In the genomic region with DNA sequence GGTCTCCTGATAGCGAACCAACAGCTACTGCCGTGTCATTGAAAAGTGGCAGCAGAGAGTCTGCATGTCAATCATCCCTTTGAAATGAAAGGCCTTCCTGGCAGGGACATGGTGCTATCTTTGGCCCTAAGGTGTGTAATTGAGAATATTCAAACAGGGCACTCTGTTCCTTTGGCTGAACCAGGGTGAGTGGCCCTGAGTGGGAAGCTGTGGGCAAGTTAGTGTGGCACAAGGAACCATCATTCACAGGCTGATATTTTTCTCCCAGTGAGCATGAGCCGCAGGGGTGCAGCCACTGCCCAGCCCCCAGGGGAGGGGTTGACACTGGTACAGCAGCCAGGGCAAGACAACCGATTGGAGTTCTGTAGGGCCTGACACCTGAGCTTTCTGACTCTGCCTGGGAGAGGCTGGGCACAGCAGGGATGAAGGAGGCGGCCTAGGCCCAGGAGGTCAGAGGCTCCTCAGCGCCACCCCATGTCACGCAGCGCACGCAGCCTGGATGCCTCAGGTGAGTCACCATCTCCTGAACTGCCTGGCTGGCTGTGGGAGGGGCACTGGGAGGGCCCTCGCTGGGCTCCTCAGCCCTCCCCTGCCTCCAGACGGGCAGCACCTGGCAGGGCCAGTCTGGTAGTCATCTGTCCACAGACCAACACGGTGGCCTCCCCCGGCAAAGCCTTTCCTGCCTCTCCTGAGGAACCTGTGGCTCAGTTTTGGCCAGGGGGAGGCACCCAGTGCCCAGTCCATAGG, we compare ENCODE assay signal across 8 cellular contexts. TPM values are rescaled to one million over a fixed set of nuclear protein-coding genes. Genes with fewer than 3 reads are reported as not detected.
DNase-seq lines count a peak whose midpoint lies in the region; ATAC-seq, FAIRE-seq and TF ChIP-seq lines count a peak whose summit lies in the region.
"Had no signal": no experiment of that assay in that cellular context is flagged by ENCODE, and none has a peak within 500 bp of the region (broad histone marks: within the 10 kb centered on the region; RNA-seq: fewer than 3 reads in every experiment).

No MANE protein-coding gene starts in this region.

- H3K4me1 Mint-ChIP-seq in stimulated activated naive B cell treated with anti-CD40 and anti-IgM and Interleukin-4, amounts not matched to agents 10 μg/mL and 1 μg/mL and 100 μg/mL, for 72 hours: peaks cover 24 to 36% of the 10 kb centered on the region in 2 donors

- H3K27ac ChIP-seq in hepatocyte: peak overlapping the region; percentile 70

- peaks cover 29% of the 10 kb centered on the region for H3K79me2 ChIP-seq in hepatocyte

- FAIRE-seq in HTR-8/SVneo (lab: Jason Lieb, UNC) (peak; percentile 49), RCC 7860 (lab: Jason Lieb, UNC) (peak; percentile 68)

- no peaks in the 10 kb centered on the region for H3K9me2 ChIP-seq in hepatocyte (replicated peaks; ENCODE audit: insufficient read depth)

- H3K4me2 ChIP-seq in hepatocyte: no peak overlapping the region

- H2AFZ ChIP-seq in hepatocyte: no peak overlapping the region

- TF ChIP-seq CTCF in hepatocyte (IDR thresholded peaks at IDR 0.05; ENCODE audit: poor library complexity): no peak

- H3K4me3 Mint-ChIP-seq in stimulated activated naive B cell treated with anti-CD40 and anti-IgM and Interleukin-4, amounts not matched to agents 10 μg/mL and 1 μg/mL and 100 μg/mL, for 72 hours: no peak overlapping the region

- no peaks in the 10 kb centered on the region for H3K27me3 Mint-ChIP-seq in stimulated activated naive B cell treated with anti-CD40 and anti-IgM and Interleukin-4, amounts not matched to agents 10 μg/mL and 1 μg/mL and 100 μg/mL, for 72 hours

- H3K36me3 Mint-ChIP-seq in stimulated activated naive B cell treated with anti-CD40 and anti-IgM and Interleukin-4, amounts not matched to agents 10 μg/mL and 1 μg/mL and 100 μg/mL, for 72 hours: peaks cover 56 to 69% of the 10 kb centered on the region in 2 donors

- H3K4me1 ChIP-seq in hepatocyte (ENCODE audit: insufficient read depth): peaks cover 12% of the 10 kb centered on the region

- ATAC-seq in stimulated activated naive B cell treated with anti-CD40 and anti-IgM and Interleukin-4, amounts not matched to agents 10 μg/mL and 1 μg/mL and 100 μg/mL, for 72 hours (replicated peaks): no peak
- no peak for ATAC-seq in HG02759 (IDR thresholded peaks at IDR 0.05; ENCODE audit: unreplicated experiment)

- DNase-seq in HTR-8/SVneo (ENCODE audit: insufficient read length, low spot score) (peak; percentile 60), RCC 7860 (ENCODE audit: low spot score) (peak; percentile 89), hepatocyte (ENCODE audit: low spot score) (peak; percentile 86), cerebellum (ENCODE audit: low spot score) (no peak), T-helper 9 cell (no peak)
- no peak for DNase-seq in stimulated activated naive B cell treated with anti-CD40 and anti-IgM and Interleukin-4, amounts not matched to agents 10 μg/mL and 1 μg/mL and 100 μg/mL, for 72 hours

- H3K4me3 ChIP-seq in hepatocyte: no peak overlapping the region
- H3K4me3 ChIP-seq: dorsolateral prefrontal cortex had no signal

- H3K27me3 ChIP-seq in hepatocyte: no peaks in the 10 kb centered on the region
- H3K27me3 ChIP-seq: dorsolateral prefrontal cortex had no signal

- H4K20me1 ChIP-seq in hepatocyte (ENCODE audit: insufficient read depth, poor library complexity, severe bottlenecking): no peaks in the 10 kb centered on the region

- no peaks in the 10 kb centered on the region for H3K9me3 ChIP-seq in hepatocyte (ENCODE audit: low read depth)

- no peaks in the 10 kb centered on the region for H3K36me3 ChIP-seq in hepatocyte (replicated peaks; ENCODE audit: insufficient read depth, low read depth)

- H3K9me3 Mint-ChIP-seq in stimulated activated naive B cell treated with anti-CD40 and anti-IgM and Interleukin-4, amounts not matched to agents 10 μg/mL and 1 μg/mL and 100 μg/mL, for 72 hours: no peaks in the 10 kb centered on the region

- peak overlapping the region; percentile 5 for H3K27ac Mint-ChIP-seq in stimulated activated naive B cell treated with anti-CD40 and anti-IgM and Interleukin-4, amounts not matched to agents 10 μg/mL and 1 μg/mL and 100 μg/mL, for 72 hours

- 79% methylated on average over 12 of the region's 13 CpGs for WGBS in hepatocyte (ENCODE audit: low lambda C conversion rate, missing lambda C conversion rate)

RNA-seq across cellular contexts. Expression of a gene that starts 13.2 kb away (rescaled TPM):
- 176 and 257 TPM in 2 replicates for total RNA-seq in hepatocyte
- polyA plus RNA-seq in hepatocyte: 225 and 263 TPM in 2 replicates
- total RNA-seq in cerebellum: 19.3 TPM

Comparison
In these comparisons a context has a peak if more than half of its experiments do, and no peak if none do; other contexts are left out.
1. DNase-seq: peak in HTR-8/SVneo (single experiment), RCC 7860 (single experiment) and hepatocyte (single experiment); none in stimulated activated naive B cell treated with anti-CD40 and anti-IgM and Interleukin-4, amounts not matched to agents 10 μg/mL and 1 μg/mL and 100 μg/mL, for 72 hours (single experiment), cerebellum (single experiment) and T-helper 9 cell (single experiment).